ENCODE assay signal across 14 cellular contexts in genomic region chr11:2775626-2776350, GRCh38.
DNase-seq lines count a peak whose midpoint lies in the region; ATAC-seq and TF ChIP-seq lines count a peak whose summit lies in the region.
"Had no signal": no experiment of that assay in that cellular context is flagged by ENCODE, and none has a peak within 500 bp of the region (broad histone marks: within the 10 kb centered on the region; RNA-seq: fewer than 3 reads in every experiment).

No MANE protein-coding gene starts in this region.

- H3K4me3 ChIP-seq in mucosa of descending colon (no peak overlapping the region), vagina (no peak overlapping the region)
- H3K4me3 ChIP-seq: psoas muscle, transverse colon had no signal

- no peaks in the 10 kb centered on the region for H3K27me3 ChIP-seq in vagina
- H3K27me3 ChIP-seq: transverse colon had no signal

- H3K4me1 ChIP-seq in mucosa of descending colon (ENCODE audit: low read depth) (peaks cover 12% of the 10 kb centered on the region), vagina (peaks cover 39% of the 10 kb centered on the region)

- peak; percentile 0 for DNase-seq in stimulated activated CD4-positive, alpha-beta T cell treated with anti-CD3 and anti-CD28 coated beads, Interleukin-4, amount 100 ng/mL, for 24 hours
- no peak for DNase-seq in stimulated activated CD4-positive, alpha-beta T cell treated with anti-CD3 and anti-CD28 coated beads, Interleukin-4, amount 100 ng/mL, for 4 hours
- DNase-seq in activated CD8-positive, alpha-beta memory T cell treated with anti-CD3 and anti-CD28 coated beads, Interleukin-2, amount 50 U/mL, for 48 hours, result peak; percentile 36
- peak in 2 of 3 donors; percentile 17 to 41 for DNase-seq in mucosa of descending colon
- DNase-seq in vagina (ENCODE audit: extremely low spot score in 2 of 2), result peak; percentile 79 to 94
- no peak for DNase-seq in NCI-H1694 treated with DMSO at 0.1 percent for 48 hours (lab: John Stamatoyannopoulos, UW)
- DNase-seq in central memory CD4-positive, alpha-beta T cell, result no peak
- DNase-seq: HCEC 1CT, immature natural killer cell, NCI-H1694, NCI-H526, transverse colon had no signal

- intact Hi-C loops in mucosa of descending colon (cut with DNase I, micrococcal nuclease), result no loop called here
- intact Hi-C loops in vagina (cut with DNase I), result no loop called here

- no peak for TF ChIP-seq POLR2A in vagina (IDR thresholded peaks at IDR 0.05)

- no peak overlapping the region for H3K27ac ChIP-seq in vagina
- H3K27ac ChIP-seq: psoas muscle, transverse colon had no signal

- ATAC-seq in mucosa of descending colon (no peak), GM19467 (IDR thresholded peaks at IDR 0.05; ENCODE audit: unreplicated experiment) (no peak)
- ATAC-seq: psoas muscle had no signal

- H3K36me3 ChIP-seq in mucosa of descending colon (ENCODE audit: low read depth), result no peaks in the 10 kb centered on the region
- no peaks in the 10 kb centered on the region for H3K36me3 ChIP-seq in vagina
- H3K36me3 ChIP-seq: transverse colon had no signal

- H3K9me3 ChIP-seq in mucosa of descending colon, result no peaks in the 10 kb centered on the region
- no peaks in the 10 kb centered on the region for H3K9me3 ChIP-seq in vagina
- H3K9me3 ChIP-seq: psoas muscle, transverse colon had no signal

- TF ChIP-seq CTCF in mucosa of descending colon (IDR thresholded peaks at IDR 0.05) (no peak), vagina (IDR thresholded peaks at IDR 0.05) (no peak)

Comparison
In these comparisons a context has a peak if more than half of its experiments do, and no peak if none do; other contexts are left out.
1. DNase-seq: peak in stimulated activated CD4-positive, alpha-beta T cell treated with anti-CD3 and anti-CD28 coated beads, Interleukin-4, amount 100 ng/mL, for 24 hours (single experiment), activated CD8-positive, alpha-beta memory T cell treated with anti-CD3 and anti-CD28 coated beads, Interleukin-2, amount 50 U/mL, for 48 hours (single experiment), mucosa of descending colon (2 of 3) and vagina (2 of 2); none in stimulated activated CD4-positive, alpha-beta T cell treated with anti-CD3 and anti-CD28 coated beads, Interleukin-4, amount 100 ng/mL, for 4 hours (0 of 2), NCI-H1694 treated with DMSO at 0.1 percent for 48 hours (single experiment) and central memory CD4-positive, alpha-beta T cell (single experiment).